1 cellular context compared by ENCODE assay signal in the genomic region with DNA sequence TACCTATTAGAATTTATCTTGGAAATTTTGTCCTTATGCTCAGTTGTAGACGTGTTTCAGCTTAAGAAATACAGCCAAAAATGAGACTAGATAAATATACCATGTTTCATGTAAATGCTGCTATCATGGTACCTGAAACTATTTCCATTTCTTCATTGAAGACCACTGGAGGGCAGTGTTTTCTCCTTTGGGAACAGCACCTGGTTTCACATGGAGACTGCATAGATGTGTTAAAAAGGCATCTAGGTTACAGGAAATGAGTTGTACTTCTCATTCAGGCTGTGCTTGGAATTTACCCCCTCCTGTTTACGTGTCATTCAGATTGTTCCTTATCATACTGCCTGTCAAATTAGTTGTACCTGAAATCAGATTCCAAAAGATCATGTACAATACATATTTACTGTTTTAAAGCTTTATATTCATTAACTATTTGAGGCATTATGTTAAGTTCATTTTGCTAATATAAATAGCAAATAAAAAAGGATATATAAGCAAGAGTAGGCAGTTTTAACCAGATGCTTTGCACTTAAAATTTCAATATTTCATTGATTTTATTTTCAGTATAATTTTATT.
A peak's percentile ranks its signal among the peaks of the same experiment; 100 is the strongest.
TF ChIP-seq lines count a peak whose summit lies in the region.

No MANE protein-coding gene starts in this region.

TF ChIP-seq in K562, 482 proteins besides CTCF, POLR2A, EP300 and RAD21 (continued from another document):
- TF ChIP-seq CHAMP1 (IDR thresholded peaks at IDR 0.05) (0 out of 2 replicates have a peak, but pooled peaks have one; percentile 14), CBX3 (IDR thresholded peaks at IDR 0.05; ENCODE audit: borderline replicate concordance in 1 of 2, low read length in 2 of 2) (0 out of 3 replicates have a peak, but pooled peaks of 1 of the 2 experiments have one; percentile 30), POLR2AphosphoS5 (IDR thresholded peaks at IDR 0.05; ENCODE audit: control insufficient read depth, insufficient read depth, low read depth, low read length) (no peak), TEAD2 (tag; IDR thresholded peaks at IDR 0.05) (0 out of 2 replicates have a peak, but pooled peaks have one; percentile 21), MAZ (CRISPR knock-in tag; conservative IDR thresholded peaks at IDR 0.05 in 1 of 2, IDR thresholded peaks at IDR 0.05 in 1 of 2) (no peak)
- TF ChIP-seq, protein P1, sequence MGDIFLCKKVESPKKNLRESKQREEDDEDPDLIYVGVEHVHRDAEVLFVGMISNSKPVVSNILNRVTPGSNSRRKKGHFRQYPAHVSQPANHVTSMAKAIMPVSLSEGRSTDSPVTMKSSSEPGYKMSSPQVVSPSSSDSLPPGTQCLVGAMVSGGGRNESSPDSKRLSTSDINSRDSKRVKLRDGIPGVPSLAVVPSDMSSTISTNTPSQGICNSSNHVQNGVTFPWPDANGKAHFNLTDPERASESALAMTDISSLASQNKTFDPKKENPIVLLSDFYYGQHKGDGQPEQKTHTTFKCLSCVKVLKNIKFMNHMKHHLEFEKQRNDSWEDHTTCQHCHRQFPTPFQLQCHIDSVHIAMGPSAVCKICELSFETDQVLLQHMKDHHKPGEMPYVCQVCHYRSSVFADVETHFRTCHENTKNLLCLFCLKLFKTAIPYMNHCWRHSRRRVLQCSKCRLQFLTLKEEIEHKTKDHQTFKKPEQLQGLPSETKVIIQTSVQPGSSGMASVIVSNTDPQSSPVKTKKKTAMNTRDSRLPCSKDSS (IDR thresholded peaks at IDR 0.05; ENCODE audit: low read depth, partially characterized antibody) = no peak
TF ChIP-seq in K562: peak in this region for 6.
